Comparison of ENCODE assay signal across 8 cellular contexts in the genomic region with DNA sequence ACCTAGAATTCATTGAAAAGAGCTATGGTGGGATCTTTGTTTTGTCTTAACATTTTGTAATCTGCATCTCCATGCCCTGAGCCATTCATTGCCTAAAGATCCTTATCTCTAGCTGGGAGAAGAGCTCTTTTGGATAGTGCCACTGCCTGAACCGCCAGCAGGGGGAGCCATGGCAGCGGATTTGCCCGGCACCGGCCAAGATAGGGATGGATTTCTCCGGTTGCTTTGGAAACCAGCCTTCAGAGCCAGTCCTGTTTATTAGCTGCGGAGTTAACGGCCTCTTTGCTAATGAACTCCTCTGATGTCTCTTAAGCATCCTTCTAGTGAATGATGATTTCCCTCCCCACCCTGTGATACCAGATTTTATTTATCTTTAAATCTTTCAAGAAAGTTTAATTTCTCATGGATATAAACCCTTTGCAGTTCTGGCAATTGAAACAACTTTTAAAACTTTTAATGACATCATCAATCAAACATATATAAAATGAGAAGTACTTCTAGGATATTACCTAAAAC.
DNase-seq lines count a peak whose midpoint lies in the region; ATAC-seq and TF ChIP-seq lines count a peak whose summit lies in the region.

No MANE protein-coding gene starts in this region.

- no peaks in the 10 kb centered on the region for H3K36me3 ChIP-seq in effector memory CD4-positive, alpha-beta T cell (ENCODE audit: control insufficient read depth, insufficient read depth, low read length)

- no peaks in the 10 kb centered on the region for H3K4me1 ChIP-seq in effector memory CD4-positive, alpha-beta T cell (ENCODE audit: control insufficient read depth, insufficient read depth, low read length, poor library complexity, severe bottlenecking)

- ATAC-seq in HG03095 (IDR thresholded peaks at IDR 0.05; ENCODE audit: unreplicated experiment), result peak; percentile 52
- ATAC-seq in memory B cell (ENCODE audit: low read depth), result peak; percentile 78
- ATAC-seq in GM18870 (IDR thresholded peaks at IDR 0.05; ENCODE audit: unreplicated experiment), result no peak

- DNase-seq in GM12865 (ENCODE audit: low read depth) (peak; percentile 80), NCI-H82 treated with DMSO at 0.1 percent for 48 hours (lab: John Stamatoyannopoulos, UW; ENCODE audit: unreplicated experiment) (peak; percentile 27), memory B cell (ENCODE audit: low spot score in 2 of 2) (peak; percentile 67 to 79)
- DNase-seq in activated CD8-positive, alpha-beta memory T cell treated with anti-CD3 and anti-CD28 coated beads for 1 hour (ENCODE audit: extremely low read depth in 1 of 2, low read depth in 1 of 2), result peak; percentile 62 to 69
- peak; percentile 52 to 66 (median 54) for DNase-seq in effector memory CD4-positive, alpha-beta T cell
- DNase-seq in stimulated activated CD8-positive, alpha-beta memory T cell treated with anti-CD3 and anti-CD28 coated beads, Interleukin-15, amount 100 ng/mL, for 48 hours (ENCODE audit: low read depth in 2 of 2), result peak; percentile 68 to 70

- no peak overlapping the region for H3K27ac Mint-ChIP-seq in memory B cell

- no peak overlapping the region for H3K4me3 ChIP-seq in GM12865 (ENCODE audit: low read depth, low read length)
- no peak overlapping the region for H3K4me3 ChIP-seq in effector memory CD4-positive, alpha-beta T cell (ENCODE audit: insufficient read depth, low read depth, low read length, poor library complexity, severe bottlenecking)

- no peak overlapping the region for H3K4me3 Mint-ChIP-seq in memory B cell

- H3K9me3 ChIP-seq in effector memory CD4-positive, alpha-beta T cell (ENCODE audit: control insufficient read depth, low read length), result no peaks in the 10 kb centered on the region

- no peak overlapping the region for H3K27ac ChIP-seq in effector memory CD4-positive, alpha-beta T cell (ENCODE audit: insufficient read depth, low read length, poor library complexity, severe bottlenecking)

- H3K27me3 ChIP-seq in effector memory CD4-positive, alpha-beta T cell (replicated peaks; ENCODE audit: control insufficient read depth, insufficient read depth, low read length, poor library complexity, severe bottlenecking), result peaks cover 4% of the 10 kb centered on the region

- H3K36me3 Mint-ChIP-seq in memory B cell, result no peaks in the 10 kb centered on the region

- H3K27me3 Mint-ChIP-seq in memory B cell, result peaks cover 19% of the 10 kb centered on the region

- TF ChIP-seq CTCF in GM12865 (IDR thresholded peaks at IDR 0.05; ENCODE audit: insufficient read depth, low read depth, low read length, missing control alignments), result peak; percentile 93

- H3K9me3 Mint-ChIP-seq in memory B cell, result no peaks in the 10 kb centered on the region

- peaks cover 9% of the 10 kb centered on the region for H3K4me1 Mint-ChIP-seq in memory B cell

Comparison
In these comparisons a context has a peak if more than half of its experiments do, and no peak if none do; other contexts are left out.
1. DNase-seq: peak in every context shown above with its lines; median percentile 80 in GM12865; 73 in memory B cell; 69 in stimulated activated CD8-positive, alpha-beta memory T cell treated with anti-CD3 and anti-CD28 coated beads, Interleukin-15, amount 100 ng/mL, for 48 hours; 66 in activated CD8-positive, alpha-beta memory T cell treated with anti-CD3 and anti-CD28 coated beads for 1 hour; 54 in effector memory CD4-positive, alpha-beta T cell; 27 in NCI-H82 treated with DMSO at 0.1 percent for 48 hours.